ENCODE assay signal across 23 cellular contexts in the genomic region with DNA sequence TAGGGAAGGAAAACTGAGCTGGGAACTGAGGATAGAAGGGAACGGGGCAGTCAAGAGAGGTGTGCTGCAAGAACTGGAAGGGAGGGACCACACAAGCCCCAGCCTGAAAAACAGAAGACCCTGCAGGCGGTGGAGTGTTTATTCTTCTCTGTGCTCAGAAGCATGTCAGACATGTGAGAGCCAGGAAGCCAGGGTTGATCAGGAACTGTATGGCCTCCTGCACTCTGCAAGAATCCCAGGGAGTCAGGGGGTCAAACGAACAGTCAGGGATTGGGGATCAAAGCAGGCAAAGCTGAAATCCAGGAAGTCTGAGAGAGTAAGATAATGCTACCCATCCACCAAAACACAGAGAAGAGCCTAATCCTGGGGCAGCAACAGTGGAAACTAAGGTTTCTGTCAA.
DNase-seq lines count a peak whose midpoint lies in the region; ATAC-seq, FAIRE-seq and TF ChIP-seq lines count a peak whose summit lies in the region.
"Had no signal": no experiment of that assay in that cellular context is flagged by ENCODE, and none has a peak within 500 bp of the region (broad histone marks: within the 10 kb centered on the region; RNA-seq: fewer than 3 reads in every experiment).

No MANE protein-coding gene starts in this region.

- H3K9me3 Mint-ChIP-seq in astrocyte (ENCODE audit: unreplicated experiment), result peaks cover 4% of the 10 kb centered on the region
- H3K9me3 Mint-ChIP-seq: activated B cell treated with CpG ODN at 0.5 μM for 24 hours; stimulated activated effector memory CD8-positive, alpha-beta T cell treated with anti-CD3 and anti-CD28 coated beads, Interleukin-12 subunit alpha, Interleukin-12 subunit beta, amount 100 ng/mL, for 72 hours; T-helper 2 cell treated with Interferon-gamma antibody and Interleukin-4, amounts not matched to agents 5 μg/mL and 100 μg/mL, for 36 hours had no signal

- H3K79me2 ChIP-seq in DND-41 (ENCODE audit: insufficient read depth, low read length), result no peaks in the 10 kb centered on the region
- no peaks in the 10 kb centered on the region for H3K79me2 ChIP-seq in astrocyte (ENCODE audit: insufficient read depth, low read length)
- H3K79me2 ChIP-seq: parathyroid adenoma had no signal

- DNase-seq in DND-41, result peak; percentile 14
- no peak for DNase-seq in astrocyte (ENCODE audit: low read depth)
- no peak for DNase-seq in right lobe of liver
- DNase-seq in NCI-H446 (lab: John Stamatoyannopoulos, UW), result no peak
- DNase-seq: activated B cell treated with CpG ODN at 0.5 μM for 24 hours; activated CD8-positive, alpha-beta T cell treated with anti-CD3 and anti-CD28 coated beads, Interleukin-2, amount 10 ng/mL, durations not matched to agents 7 days and 5 days; DMS53; KBM-7; NCI-H2029; NCI-H510A; sigmoid colon had no signal

- intact Hi-C loops in right lobe of liver (cut with DNase I), result no loop called here

- H3K4me1 Mint-ChIP-seq in astrocyte (ENCODE audit: low read depth, unreplicated experiment), result peaks cover 46% of the 10 kb centered on the region

- H2AFZ ChIP-seq in DND-41 (ENCODE audit: low read depth, low read length), result no peak overlapping the region
- no peak overlapping the region for H2AFZ ChIP-seq in astrocyte (ENCODE audit: low read depth, low read length)
- H2AFZ ChIP-seq: parathyroid adenoma had no signal

- no peaks in the 10 kb centered on the region for H3K36me3 Mint-ChIP-seq in astrocyte (ENCODE audit: low read depth, unreplicated experiment)
- H3K36me3 Mint-ChIP-seq: stimulated activated effector memory CD8-positive, alpha-beta T cell treated with anti-CD3 and anti-CD28 coated beads, Interleukin-12 subunit alpha, Interleukin-12 subunit beta, amount 100 ng/mL, for 72 hours had no signal

- H3K27ac ChIP-seq in BLaER1, result no peak overlapping the region
- H3K27ac ChIP-seq in DND-41 (ENCODE audit: low read length), result peak overlapping the region; percentile 57
- H3K27ac ChIP-seq in astrocyte (ENCODE audit: low read depth, low read length), result no peak overlapping the region
- no peak overlapping the region for H3K27ac ChIP-seq in right lobe of liver
- H3K27ac ChIP-seq: parathyroid adenoma, sigmoid colon, SK-N-MC had no signal

- no peak overlapping the region for H3K4me3 ChIP-seq in BLaER1
- H3K4me3 ChIP-seq in DND-41 (ENCODE audit: low read depth in 1 of 2, low read length in 2 of 2), result no peak overlapping the region
- no peak overlapping the region for H3K4me3 ChIP-seq in astrocyte (ENCODE audit: insufficient read depth, low read depth, low read length)
- H3K4me3 ChIP-seq in right lobe of liver, result no peak overlapping the region
- H3K4me3 ChIP-seq: sigmoid colon, SK-N-MC had no signal

- TF ChIP-seq CTCF in DND-41 (IDR thresholded peaks at IDR 0.05; ENCODE audit: borderline replicate concordance, extremely low read depth, low read length, poor library complexity, severe bottlenecking), result no peak
- TF ChIP-seq CTCF in astrocyte (IDR thresholded peaks at IDR 0.05; ENCODE audit: insufficient read depth, low read depth, low read length), result no peak
- TF ChIP-seq CTCF in right lobe of liver (IDR thresholded peaks at IDR 0.05), result no peak

- 63% methylated on average over 3 of the region's 3 CpGs for WGBS in right lobe of liver (ENCODE audit: insufficient coverage, low coverage, low lambda C conversion rate, missing lambda C conversion rate)

- no peaks in the 10 kb centered on the region for H3K36me3 ChIP-seq in BLaER1
- H3K36me3 ChIP-seq in DND-41 (ENCODE audit: insufficient read depth, low read length), result no peaks in the 10 kb centered on the region
- H3K36me3 ChIP-seq in astrocyte (ENCODE audit: insufficient read depth, low read length), result no peaks in the 10 kb centered on the region
- H3K36me3 ChIP-seq in right lobe of liver, result no peaks in the 10 kb centered on the region
- H3K36me3 ChIP-seq: sigmoid colon had no signal

- H3K4me1 ChIP-seq in BLaER1 (peaks cover 48% of the 10 kb centered on the region), DND-41 (ENCODE audit: insufficient read depth, low read length) (peaks cover 41% of the 10 kb centered on the region), astrocyte (ENCODE audit: insufficient read depth, low read length) (peaks cover 26% of the 10 kb centered on the region), right lobe of liver (no peaks in the 10 kb centered on the region)
- H3K4me1 ChIP-seq: parathyroid adenoma had no signal

- ATAC-seq in DND-41 (ENCODE audit: insufficient read depth, low read depth) (no peak), right lobe of liver (peak; percentile 26 to 68 (median 40)), HG02610 (IDR thresholded peaks at IDR 0.05; ENCODE audit: unreplicated experiment) (no peak), GM19395 (IDR thresholded peaks at IDR 0.05; ENCODE audit: unreplicated experiment) (no peak)
- ATAC-seq: stimulated activated effector memory CD8-positive, alpha-beta T cell treated with anti-CD3 and anti-CD28 coated beads, Interleukin-12 subunit alpha, Interleukin-12 subunit beta, amount 100 ng/mL, for 72 hours had no signal

- H3K9ac ChIP-seq in BLaER1 (no peak overlapping the region), DND-41 (ENCODE audit: low read depth, low read length) (0 out of 2 replicates have a peak overlapping the region, but pooled peaks have one; percentile 12), astrocyte (ENCODE audit: low read length) (no peak overlapping the region)
- H3K9ac ChIP-seq: parathyroid adenoma had no signal

- no peaks in the 10 kb centered on the region for H3K27me3 Mint-ChIP-seq in astrocyte (ENCODE audit: low read depth, unreplicated experiment)
- H3K27me3 Mint-ChIP-seq: activated B cell treated with CpG ODN at 0.5 μM for 24 hours had no signal

- H3K4me3 Mint-ChIP-seq in astrocyte (ENCODE audit: unreplicated experiment), result no peak overlapping the region
- H3K4me3 Mint-ChIP-seq: activated B cell treated with CpG ODN at 0.5 μM for 24 hours; activated CD8-positive, alpha-beta T cell treated with anti-CD3 and anti-CD28 coated beads, Interleukin-2, amount 10 ng/mL, durations not matched to agents 7 days and 5 days; stimulated activated effector memory CD8-positive, alpha-beta T cell treated with anti-CD3 and anti-CD28 coated beads, Interleukin-12 subunit alpha, Interleukin-12 subunit beta, amount 100 ng/mL, for 72 hours; T-helper 2 cell treated with Interferon-gamma antibody and Interleukin-4, amounts not matched to agents 5 μg/mL and 100 μg/mL, for 36 hours had no signal

- H3K9me3 ChIP-seq in BLaER1 (no peaks in the 10 kb centered on the region), DND-41 (ENCODE audit: insufficient read depth, low read length, severe bottlenecking) (no peaks in the 10 kb centered on the region), astrocyte (ENCODE audit: insufficient read depth, low read depth, low read length) (no peaks in the 10 kb centered on the region), right lobe of liver (no peaks in the 10 kb centered on the region)
- H3K9me3 ChIP-seq: sigmoid colon had no signal

- H3K4me2 ChIP-seq in BLaER1 (peak overlapping the region; percentile 86), DND-41 (ENCODE audit: insufficient read depth, low read length) (no peak overlapping the region; the same call in 1 of the 2 replicates), astrocyte (ENCODE audit: low read length) (no peak overlapping the region)

- no peak for TF ChIP-seq POLR2A in right lobe of liver (IDR thresholded peaks at IDR 0.05)

- H4K20me1 ChIP-seq in BLaER1 (no peaks in the 10 kb centered on the region), DND-41 (ENCODE audit: insufficient read depth, low read length) (peaks cover 2% of the 10 kb centered on the region; the same call in 1 of the 2 replicates), astrocyte (ENCODE audit: insufficient read depth, low read length) (no peaks in the 10 kb centered on the region)

- H3K27me3 ChIP-seq in BLaER1 (no peaks in the 10 kb centered on the region), DND-41 (ENCODE audit: insufficient read depth, low read length, poor library complexity) (no peaks in the 10 kb centered on the region), astrocyte (ENCODE audit: insufficient read depth, low read length) (no peaks in the 10 kb centered on the region), right lobe of liver (no peaks in the 10 kb centered on the region)
- H3K27me3 ChIP-seq: sigmoid colon had no signal

- peak overlapping the region; percentile 66 for H3K27ac Mint-ChIP-seq in astrocyte (ENCODE audit: unreplicated experiment)
- H3K27ac Mint-ChIP-seq: activated B cell treated with CpG ODN at 0.5 μM for 24 hours; activated CD8-positive, alpha-beta T cell treated with anti-CD3 and anti-CD28 coated beads, Interleukin-2, amount 10 ng/mL, durations not matched to agents 7 days and 5 days; stimulated activated effector memory CD8-positive, alpha-beta T cell treated with anti-CD3 and anti-CD28 coated beads, Interleukin-12 subunit alpha, Interleukin-12 subunit beta, amount 100 ng/mL, for 72 hours; T-helper 2 cell treated with Interferon-gamma antibody and Interleukin-4, amounts not matched to agents 5 μg/mL and 100 μg/mL, for 36 hours had no signal

- FAIRE-seq in astrocyte (lab: Jason Lieb, UNC), result no peak
- FAIRE-seq: colon, endometrium, GM12892, GM19239, RCC 7860 had no signal

Comparison
In these comparisons a context has a peak if more than half of its experiments do, and no peak if none do; other contexts are left out.
1. ATAC-seq: peak in right lobe of liver (4 of 4); none in DND-41 (single experiment), HG02610 (single experiment) and GM19395 (single experiment).